20 cellular contexts compared by ENCODE assay signal in genomic region chr15:35309886-35310285, GRCh38.
DNase-seq lines count a peak whose midpoint lies in the region; ATAC-seq, FAIRE-seq and TF ChIP-seq lines count a peak whose summit lies in the region.
"Had no signal": no experiment of that assay in that cellular context is flagged by ENCODE, and none has a peak within 500 bp of the region (broad histone marks: within the 10 kb centered on the region; RNA-seq: fewer than 3 reads in every experiment).

No MANE protein-coding gene starts in this region.

- H3K27me3 Mint-ChIP-seq in endothelial cell (ENCODE audit: unreplicated experiment): peaks cover 2% of the 10 kb centered on the region
- H3K27me3 Mint-ChIP-seq in activated T-helper 1 cell treated with anti-CD3 and anti-CD28 coated beads, Interleukin-12 subunit alpha, Interleukin-12 subunit beta, Interleukin-2, Interleukin-4 antibody, amounts not matched to agents 30 ng/mL and 10 ng/mL and 1 ng/mL, durations not matched to agents 14 hours and 24 hours and 36 hours (ENCODE audit: insufficient read depth): no peaks in the 10 kb centered on the region
- H3K27me3 Mint-ChIP-seq: B cell had no signal

- no peak overlapping the region for H3K4me3 ChIP-seq in fibroblast of lung (replicated peaks in 1 of 4; ENCODE audit: control extremely low read depth in 1 of 4, insufficient read depth in 1 of 4, low read depth in 3 of 4, low read length in 4 of 4)
- H3K4me3 ChIP-seq in skeletal muscle cell (ENCODE audit: low read depth, low read length): no peak overlapping the region
- H3K4me3 ChIP-seq: cardiac muscle cell, MG63, SJCRH30 had no signal

- DNase-seq in GM03348 (ENCODE audit: low spot score) (peak; percentile 29), fibroblast of lung (ENCODE audit: low read depth in 2 of 2) (peak; percentile 14 to 75), skeletal muscle cell (ENCODE audit: low read depth) (peak; percentile 35), endothelial cell (ENCODE audit: low spot score) (no peak), sciatic nerve (ENCODE audit: low spot score) (no peak)
- DNase-seq in activated T-helper 1 cell treated with anti-CD3 and anti-CD28 coated beads, Interleukin-12 subunit alpha, Interleukin-12 subunit beta, Interleukin-2, Interleukin-4 antibody, amounts not matched to agents 30 ng/mL and 10 ng/mL and 1 ng/mL, durations not matched to agents 14 hours and 24 hours and 36 hours (ENCODE audit: low spot score): no peak
- DNase-seq: activated CD4-positive, alpha-beta T cell treated with anti-CD3 and anti-CD28 coated beads for 1 hour; Calu3; GF-D8; H9; MG63; NCI-H187 treated with DMSO at 0.1 percent for 48 hours; NCI-H510A; nephron progenitor cell; SJCRH30; substantia nigra had no signal

- peaks cover 38% of the 10 kb centered on the region for H3K4me1 Mint-ChIP-seq in endothelial cell (ENCODE audit: unreplicated experiment)
- H3K4me1 Mint-ChIP-seq in activated T-helper 1 cell treated with anti-CD3 and anti-CD28 coated beads, Interleukin-12 subunit alpha, Interleukin-12 subunit beta, Interleukin-2, Interleukin-4 antibody, amounts not matched to agents 30 ng/mL and 10 ng/mL and 1 ng/mL, durations not matched to agents 14 hours and 24 hours and 36 hours (ENCODE audit: low read depth): no peaks in the 10 kb centered on the region
- H3K4me1 Mint-ChIP-seq: B cell had no signal

- no peak overlapping the region for H3K9ac ChIP-seq in fibroblast of lung (ENCODE audit: insufficient read depth, low read length)

- no peaks in the 10 kb centered on the region for H3K9me3 Mint-ChIP-seq in endothelial cell (ENCODE audit: unreplicated experiment)
- no peaks in the 10 kb centered on the region for H3K9me3 Mint-ChIP-seq in activated T-helper 1 cell treated with anti-CD3 and anti-CD28 coated beads, Interleukin-12 subunit alpha, Interleukin-12 subunit beta, Interleukin-2, Interleukin-4 antibody, amounts not matched to agents 30 ng/mL and 10 ng/mL and 1 ng/mL, durations not matched to agents 14 hours and 24 hours and 36 hours
- H3K9me3 Mint-ChIP-seq: H9 had no signal

- H3K27ac Mint-ChIP-seq in endothelial cell (ENCODE audit: unreplicated experiment): no peak overlapping the region
- H3K27ac Mint-ChIP-seq in activated T-helper 1 cell treated with anti-CD3 and anti-CD28 coated beads, Interleukin-12 subunit alpha, Interleukin-12 subunit beta, Interleukin-2, Interleukin-4 antibody, amounts not matched to agents 30 ng/mL and 10 ng/mL and 1 ng/mL, durations not matched to agents 14 hours and 24 hours and 36 hours: no peak overlapping the region
- H3K27ac Mint-ChIP-seq: B cell, H9, nephron progenitor cell had no signal

- H3K36me3 Mint-ChIP-seq in endothelial cell (ENCODE audit: low read depth, unreplicated experiment): no peaks in the 10 kb centered on the region
- H3K36me3 Mint-ChIP-seq in activated T-helper 1 cell treated with anti-CD3 and anti-CD28 coated beads, Interleukin-12 subunit alpha, Interleukin-12 subunit beta, Interleukin-2, Interleukin-4 antibody, amounts not matched to agents 30 ng/mL and 10 ng/mL and 1 ng/mL, durations not matched to agents 14 hours and 24 hours and 36 hours (ENCODE audit: low read depth): no peaks in the 10 kb centered on the region

- H3K27me3 ChIP-seq in fibroblast of lung (ENCODE audit: control insufficient read depth, insufficient read depth, low read length): no peaks in the 10 kb centered on the region
- H3K27me3 ChIP-seq: cardiac muscle cell, MG63, SJCRH30 had no signal

- no peak overlapping the region for H3K4me3 Mint-ChIP-seq in endothelial cell (ENCODE audit: unreplicated experiment)
- no peak overlapping the region for H3K4me3 Mint-ChIP-seq in activated T-helper 1 cell treated with anti-CD3 and anti-CD28 coated beads, Interleukin-12 subunit alpha, Interleukin-12 subunit beta, Interleukin-2, Interleukin-4 antibody, amounts not matched to agents 30 ng/mL and 10 ng/mL and 1 ng/mL, durations not matched to agents 14 hours and 24 hours and 36 hours
- H3K4me3 Mint-ChIP-seq: B cell, H9, nephron progenitor cell had no signal

- intact Hi-C loops in activated T-helper 1 cell treated with anti-CD3 and anti-CD28 coated beads, Interleukin-12 subunit alpha, Interleukin-12 subunit beta, Interleukin-2, Interleukin-4 antibody, amounts not matched to agents 30 ng/mL and 10 ng/mL and 1 ng/mL, durations not matched to agents 14 hours and 24 hours and 36 hours (cut with micrococcal nuclease): no loop called here
- intact Hi-C loops in sciatic nerve (cut with DNase I): no loop called here

- no peak overlapping the region for H2AFZ ChIP-seq in fibroblast of lung (ENCODE audit: low read length)

- H3K36me3 ChIP-seq in fibroblast of lung (ENCODE audit: control insufficient read depth, insufficient read depth, low read length): no peaks in the 10 kb centered on the region
- H3K36me3 ChIP-seq: cardiac muscle cell, MG63, SJCRH30 had no signal

- TF ChIP-seq CTCF in fibroblast of lung (conservative IDR thresholded peaks at IDR 0.05 in 1 of 2, IDR thresholded peaks at IDR 0.05 in 1 of 2; ENCODE audit: low read depth in 1 of 2, low read length in 2 of 2): no peak
- TF ChIP-seq CTCF in endothelial cell (IDR thresholded peaks at IDR 0.05; ENCODE audit: unreplicated experiment): no peak

- no peaks in the 10 kb centered on the region for H3K79me2 ChIP-seq in fibroblast of lung (ENCODE audit: control insufficient read depth, insufficient read depth, low read length)

- FAIRE-seq in TTC549 (lab: Jason Lieb, UNC): peak; percentile 91

- H3K4me1 ChIP-seq in fibroblast of lung (ENCODE audit: control insufficient read depth, extremely low read depth, insufficient read depth, low read length): peaks cover 21% of the 10 kb centered on the region

- no peaks in the 10 kb centered on the region for H3K9me3 ChIP-seq in fibroblast of lung (ENCODE audit: control insufficient read depth, insufficient read depth, low read depth, low read length)
- H3K9me3 ChIP-seq: MG63, SJCRH30 had no signal

- no peaks in the 10 kb centered on the region for H4K20me1 ChIP-seq in fibroblast of lung (ENCODE audit: control insufficient read depth, extremely low read depth, insufficient read depth, low read length)

- H3K4me2 ChIP-seq in fibroblast of lung (ENCODE audit: extremely low read depth, insufficient read depth, low read length): no peak overlapping the region

- ATAC-seq in HG02885 (IDR thresholded peaks at IDR 0.05; ENCODE audit: poor library complexity, unreplicated experiment) (no peak), sciatic nerve (no peak)

- no peak overlapping the region for H3K27ac ChIP-seq in fibroblast of lung (ENCODE audit: insufficient read depth, low read length)
- H3K27ac ChIP-seq: SJCRH30 had no signal

Comparison
In these comparisons a context has a peak if more than half of its experiments do, and no peak if none do; other contexts are left out.
1. DNase-seq: peak in GM03348 (single experiment), fibroblast of lung (2 of 2) and skeletal muscle cell (single experiment); none in endothelial cell (single experiment), activated T-helper 1 cell treated with anti-CD3 and anti-CD28 coated beads, Interleukin-12 subunit alpha, Interleukin-12 subunit beta, Interleukin-2, Interleukin-4 antibody, amounts not matched to agents 30 ng/mL and 10 ng/mL and 1 ng/mL, durations not matched to agents 14 hours and 24 hours and 36 hours (single experiment) and sciatic nerve (single experiment).